ENCODE assay signal across 8 cellular contexts in the genomic region with DNA sequence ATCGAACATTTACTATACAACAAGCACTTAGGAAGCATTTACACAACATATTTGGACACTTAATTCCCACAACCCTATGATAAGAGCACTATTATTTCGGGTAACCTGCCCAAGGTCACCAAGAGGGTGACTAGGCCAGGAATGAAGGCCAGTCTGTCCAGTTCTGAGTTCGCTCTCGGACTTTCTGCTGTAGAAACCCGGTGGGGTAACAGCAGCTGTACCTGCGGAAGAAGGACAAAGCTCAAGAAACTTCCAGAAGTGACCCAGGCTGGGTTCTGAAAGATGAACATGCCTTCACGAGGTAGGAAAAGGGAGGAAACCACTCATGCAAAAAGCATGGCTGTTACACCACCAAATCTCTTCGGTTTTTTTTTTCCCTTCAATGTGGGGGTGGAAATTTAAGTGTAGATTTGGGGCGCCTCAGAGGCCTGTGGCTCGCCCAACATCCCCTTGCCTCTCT. TPM values are rescaled to one million over a fixed set of nuclear protein-coding genes. Genes with fewer than 3 reads are reported as not detected.
DNase-seq lines count a peak whose midpoint lies in the region; ATAC-seq and TF ChIP-seq lines count a peak whose summit lies in the region.

No MANE protein-coding gene starts in this region.

- H3K9ac ChIP-seq in SK-N-MC (ENCODE audit: insufficient read length) = peak overlapping the region; percentile 75

- DNase-seq in GM12864 (ENCODE audit: low read depth) (no peak), SK-N-MC (ENCODE audit: low read depth, low spot score) (no peak), fibroblast of villous mesenchyme (ENCODE audit: low read depth) (no peak), psoas muscle (no peak), UCSD-AML1 (lab: John Stamatoyannopoulos, UW; ENCODE audit: unreplicated experiment) (no peak), midbrain (lab: John Stamatoyannopoulos, UW) (no peak), iPS-NIHi11 (ENCODE audit: low spot score) (no peak), NCI-H1417 treated with DMSO at 0.1 percent for 48 hours (lab: John Stamatoyannopoulos, UW) (no peak)

- peak; percentile 0 to 35 (median 4) for ATAC-seq in psoas muscle

- WGBS in psoas muscle, 3 donors = 32 to 41% (median 39%) methylated on average over 10 of the region's 10 CpGs

- peaks cover 7% of the 10 kb centered on the region for H3K4me1 ChIP-seq in psoas muscle

- H3K36me3 ChIP-seq in SK-N-MC (ENCODE audit: insufficient read depth, low read length) (no peaks in the 10 kb centered on the region), psoas muscle (ENCODE audit: insufficient read depth in 1 of 2, low read depth in 1 of 2) (peaks cover 0 to 13% of the 10 kb centered on the region in 2 donors)

- TF ChIP-seq CTCF in GM12864 (IDR thresholded peaks at IDR 0.05; ENCODE audit: low read depth, low read length, missing control alignments) (no peak), fibroblast of villous mesenchyme (IDR thresholded peaks at IDR 0.05; ENCODE audit: insufficient read depth, low read depth, low read length) (no peak), psoas muscle (IDR thresholded peaks at IDR 0.05) (no peak)

- H3K27ac ChIP-seq in SK-N-MC (no peak overlapping the region), psoas muscle (peak overlapping the region; percentile 86)

- intact Hi-C loops in psoas muscle (cut with DNase I) = no loop called here

- peak overlapping the region; percentile 72 for H3K4me3 ChIP-seq in GM12864 (ENCODE audit: low read depth, low read length)
- peak overlapping the region; percentile 96 for H3K4me3 ChIP-seq in SK-N-MC
- H3K4me3 ChIP-seq in fibroblast of villous mesenchyme (ENCODE audit: low read depth, low read length) = peak overlapping the region; percentile 86
- H3K4me3 ChIP-seq in psoas muscle = peak overlapping the region; percentile 70

- no peaks in the 10 kb centered on the region for H3K27me3 ChIP-seq in psoas muscle (ENCODE audit: insufficient read depth in 3 of 3, low read length in 2 of 3)

- H3K9me3 ChIP-seq in SK-N-MC (ENCODE audit: low read depth, low read length) = no peaks in the 10 kb centered on the region
- H3K9me3 ChIP-seq in psoas muscle = no peaks in the 10 kb centered on the region

RNA-seq across cellular contexts. Expression of a gene that starts 10.8 kb away (rescaled TPM):
- total RNA-seq in fibroblast of villous mesenchyme = not detected in 2 replicates
- total RNA-seq in psoas muscle = 1 to 10 TPM in 1 of 4 donors, not detected in 3; 1.0 TPM
- under 1 TPM in 2 of 3 donors, not detected in 1; 0.39 to 0.81 TPM for polyA plus RNA-seq in psoas muscle

RNA-seq across cellular contexts. Expression of a gene that starts 14.7 kb away (rescaled TPM):
- total RNA-seq in fibroblast of villous mesenchyme (1.3 and 1.6 TPM in 2 replicates), psoas muscle (1 to 10 TPM; 2.3 to 7.7 (median 4.8) TPM)
- 10 to 100 TPM in 1 of 3 donors, 1 to 10 TPM in 2; 3.4 to 10.7 (median 5.4) TPM for polyA plus RNA-seq in psoas muscle

RNA-seq across cellular contexts. Expression of a gene that starts 23.8 kb away (rescaled TPM):
- total RNA-seq in fibroblast of villous mesenchyme (under 0.01 TPM in 2 replicates), psoas muscle (1,000 to 10,000 TPM; 1,144 to 3,144 (median 2,601) TPM)
- polyA plus RNA-seq in psoas muscle = not detected

RNA-seq across cellular contexts. Expression of a gene that starts 25.1 kb away (rescaled TPM):
- under 0.01 TPM in 2 replicates for total RNA-seq in fibroblast of villous mesenchyme
- total RNA-seq in psoas muscle = over 10,000 TPM in 3 of 4 donors, 1,000 to 10,000 TPM in 1; 9,511 to 17,387 (median 16,401) TPM
- not detected for polyA plus RNA-seq in psoas muscle

RNA-seq across cellular contexts. Expression of a gene that starts 51.3 kb away (rescaled TPM):
- total RNA-seq in fibroblast of villous mesenchyme = 63.0 and 67.3 TPM in 2 replicates
- total RNA-seq in psoas muscle = 100 to 1,000 TPM in 2 of 4 donors, 10 to 100 TPM in 2; 67.6 to 166 (median 106) TPM
- polyA plus RNA-seq in psoas muscle = 100 to 1,000 TPM in 1 of 3 donors, 10 to 100 TPM in 2; 64.7 to 147 (median 96.2) TPM

Comparison
In these comparisons a context has a peak if more than half of its experiments do, and no peak if none do; other contexts are left out.
1. RNA of a gene that starts 23.8 kb away (total RNA-seq): 1,144 to 3,144 TPM in psoas muscle; under 0.01 TPM in fibroblast of villous mesenchyme; every median in the first group is over 1,000 times any median in the second.
2. Peak in every context shown above with its lines, with median percentiles within 50 percentile points of each other: H3K4me3 ChIP-seq.